ENCODE assay signal across 8 cellular contexts in the genomic region with DNA sequence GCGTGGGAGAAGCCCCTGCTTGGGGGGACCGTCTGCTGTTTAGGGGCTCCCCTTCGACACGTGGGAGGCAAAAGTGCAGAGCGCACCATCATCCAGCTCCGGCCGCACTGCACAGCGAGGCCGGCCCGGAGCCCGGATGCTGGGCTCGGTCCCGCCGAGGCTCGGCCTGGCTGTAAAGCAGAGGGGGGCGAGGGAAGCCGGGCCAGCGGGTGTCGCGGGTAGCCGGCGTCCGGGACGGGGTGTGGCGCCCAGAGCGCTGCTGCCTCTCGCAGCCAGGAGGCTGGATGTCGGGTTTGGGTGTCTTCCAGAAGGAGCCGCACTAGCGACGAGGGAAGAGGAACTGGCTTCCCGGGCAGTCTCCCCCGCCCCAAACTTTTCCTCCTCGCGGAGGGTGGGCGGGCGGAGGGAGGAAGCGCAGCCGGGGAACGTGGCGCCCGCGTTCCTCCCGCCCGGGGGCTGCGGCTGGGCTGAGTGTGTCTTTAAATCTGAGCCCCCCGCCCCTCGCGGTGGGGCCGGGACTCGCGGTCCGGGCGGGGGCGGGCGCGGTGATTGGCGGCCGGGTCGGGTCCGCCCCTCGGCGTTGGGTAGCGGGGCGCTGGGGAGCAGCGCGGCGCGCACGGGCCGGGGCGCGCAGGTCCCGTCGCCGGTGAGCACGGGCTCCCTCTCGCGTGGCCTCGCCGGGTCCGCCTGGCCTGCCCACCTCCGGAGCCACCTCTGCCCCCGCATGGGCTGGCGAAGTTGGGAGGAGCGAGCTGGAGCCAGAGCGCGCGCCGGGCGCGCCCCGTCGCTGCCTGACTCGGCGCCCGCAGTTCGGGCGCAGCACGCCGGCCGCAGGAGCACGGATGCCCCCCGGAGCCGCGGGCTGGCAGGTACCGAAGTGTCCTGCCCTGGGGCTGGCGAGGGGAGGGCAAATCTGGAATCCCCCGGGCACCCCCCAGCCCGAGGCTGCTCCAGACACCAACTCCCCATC. TPM values are rescaled to one million over a fixed set of nuclear protein-coding genes. Genes with fewer than 3 reads are reported as not detected.
DNase-seq lines count a peak whose midpoint lies in the region; ATAC-seq and TF ChIP-seq lines count a peak whose summit lies in the region.

A gene (plus strand): TSS at position 577 of the 970 bp plus-strand sequence. CDS start 47,185 bp downstream, outside the sequence.

- H3F3A ChIP-seq in MM.1S (ENCODE audit: insufficient read depth, low read length) = peaks cover 48% of the 10 kb centered on the region

- peak within 1 kb of the TSS; percentile 85 for H3K4me3 ChIP-seq in GM12875 (ENCODE audit: low read depth, low read length)
- H3K4me3 ChIP-seq in MM.1S (ENCODE audit: low read length) = peak within 1 kb of the TSS; percentile 98
- peak within 1 kb of the TSS; percentile 86 for H3K4me3 ChIP-seq in mesendoderm (ENCODE audit: low read length)

- H4K8ac ChIP-seq in mesendoderm (ENCODE audit: low read depth, low read length) = no peak within 1 kb of the TSS

- H3K27ac ChIP-seq in MM.1S (ENCODE audit: low read length) (peak within 1 kb of the TSS; percentile 94), mesendoderm (ENCODE audit: low read depth, low read length) (peak within 1 kb of the TSS; percentile 29)

- peak within 1 kb of the TSS; percentile 49 for H2AK5ac ChIP-seq in mesendoderm (ENCODE audit: low read length)

- no peaks in the 10 kb centered on the region for H3K36me3 ChIP-seq in MM.1S (replicated peaks; ENCODE audit: insufficient read depth, low read length)
- H3K36me3 ChIP-seq in mesendoderm (ENCODE audit: control insufficient read depth, insufficient read depth, low read length) = no peaks in the 10 kb centered on the region

- peak within 1 kb of the TSS; percentile 97 for H3K4me2 ChIP-seq in MM.1S (ENCODE audit: low read depth, low read length)
- peak within 1 kb of the TSS; percentile 97 for H3K4me2 ChIP-seq in mesendoderm (ENCODE audit: low read length)

- peak within 1 kb of the TSS; percentile 74 for H3K23ac ChIP-seq in mesendoderm (ENCODE audit: low read length)

- H3K9me2 ChIP-seq in MM.1S (replicated peaks; ENCODE audit: insufficient read depth, low read length) = no peaks in the 10 kb centered on the region

- H3K9ac ChIP-seq in MM.1S (ENCODE audit: low read length) (peak within 1 kb of the TSS; percentile 98), mesendoderm (ENCODE audit: low read length) (peak within 1 kb of the TSS; percentile 91)

- H3K27ac Mint-ChIP-seq in stimulated activated effector memory CD8-positive, alpha-beta T cell treated with anti-CD3 and anti-CD28 coated beads, Interleukin-12 subunit alpha, Interleukin-12 subunit beta, amount 100 ng/mL, for 72 hours = peak within 1 kb of the TSS; percentile 58

- no peak within 1 kb of the TSS for H4K5ac ChIP-seq in mesendoderm (ENCODE audit: low read length)

- peak within 1 kb of the TSS; percentile 55 for H2BK5ac ChIP-seq in mesendoderm (ENCODE audit: low read length)

- peaks cover 57% of the 10 kb centered on the region for H3K4me1 Mint-ChIP-seq in stimulated activated effector memory CD8-positive, alpha-beta T cell treated with anti-CD3 and anti-CD28 coated beads, Interleukin-12 subunit alpha, Interleukin-12 subunit beta, amount 100 ng/mL, for 72 hours

- H3K9me3 ChIP-seq in MM.1S (replicated peaks; ENCODE audit: insufficient read depth, low read length) = no peaks in the 10 kb centered on the region

- peak; percentile 49 for ATAC-seq in stimulated activated effector memory CD8-positive, alpha-beta T cell treated with anti-CD3 and anti-CD28 coated beads, Interleukin-12 subunit alpha, Interleukin-12 subunit beta, amount 100 ng/mL, for 72 hours
- no peak for ATAC-seq in HG02571 (IDR thresholded peaks at IDR 0.05; ENCODE audit: unreplicated experiment)

- no peaks in the 10 kb centered on the region for H4K20me1 ChIP-seq in MM.1S (ENCODE audit: insufficient read depth, low read length)

- H3K4me3 Mint-ChIP-seq in stimulated activated effector memory CD8-positive, alpha-beta T cell treated with anti-CD3 and anti-CD28 coated beads, Interleukin-12 subunit alpha, Interleukin-12 subunit beta, amount 100 ng/mL, for 72 hours = peak within 1 kb of the TSS; percentile 74

- H3K79me1 ChIP-seq in mesendoderm (ENCODE audit: low read length) = peaks cover 19% of the 10 kb centered on the region

- H3K79me2 ChIP-seq in MM.1S (ENCODE audit: low read length) (peaks cover 48% of the 10 kb centered on the region), mesendoderm (ENCODE audit: control insufficient read depth, insufficient read depth, low read length) (peaks cover 23% of the 10 kb centered on the region)

- peak within 1 kb of the TSS; percentile 0 for H3K18ac ChIP-seq in mesendoderm (ENCODE audit: low read length)

- H2BK120ac ChIP-seq in mesendoderm (ENCODE audit: low read depth, low read length) = no peak within 1 kb of the TSS

- peak within 1 kb of the TSS; percentile 96 for H3K56ac ChIP-seq in mesendoderm (ENCODE audit: low read length)

- H3K4ac ChIP-seq in mesendoderm (ENCODE audit: low read depth, low read length) = peak within 1 kb of the TSS; percentile 49

- peak within 1 kb of the TSS; percentile 70 for H2AFZ ChIP-seq in MM.1S (ENCODE audit: low read length)

- TF ChIP-seq CTCF in GM12875 (IDR thresholded peaks at IDR 0.05; ENCODE audit: borderline replicate concordance, insufficient read depth, low read depth, low read length) (no peak), MM.1S (IDR thresholded peaks at IDR 0.05; ENCODE audit: low read length) (no peak; the same call in 1 of the 2 replicates)

- WGBS in mesendoderm (ENCODE audit: extremely low coverage, insufficient coverage, low lambda C conversion rate) = no CpG with 5 or more reads among the region's 110 CpGs

- no peaks in the 10 kb centered on the region for H3K9me3 Mint-ChIP-seq in stimulated activated effector memory CD8-positive, alpha-beta T cell treated with anti-CD3 and anti-CD28 coated beads, Interleukin-12 subunit alpha, Interleukin-12 subunit beta, amount 100 ng/mL, for 72 hours

- H3K27me3 ChIP-seq in MM.1S (replicated peaks; ENCODE audit: insufficient read depth, low read length) = no peaks in the 10 kb centered on the region
- H3K27me3 ChIP-seq in mesendoderm (ENCODE audit: insufficient read depth, low read length, poor library complexity) = no peaks in the 10 kb centered on the region

- DNase-seq in MM.1S (peak; percentile 73), ecto neural progenitor cell (ENCODE audit: low spot score) (peak; percentile 79), mesendoderm (peak; percentile 86), HCEC 1CT (no peak)
- peak; percentile 25 for DNase-seq in activated CD4-positive, alpha-beta T cell treated with anti-CD3 and anti-CD28 coated beads, Interleukin-2, amount 50 U/mL, for 1 hour
- peak in 1 of 2 donors; percentile 65 for DNase-seq in stimulated activated effector memory CD8-positive, alpha-beta T cell treated with anti-CD3 and anti-CD28 coated beads, Interleukin-12 subunit alpha, Interleukin-12 subunit beta, amount 100 ng/mL, for 72 hours (ENCODE audit: low spot score in 2 of 2)

- H2BK15ac ChIP-seq in mesendoderm (replicated peaks; ENCODE audit: low read depth) = no peak within 1 kb of the TSS

- peaks cover 9% of the 10 kb centered on the region for H3K36me3 Mint-ChIP-seq in stimulated activated effector memory CD8-positive, alpha-beta T cell treated with anti-CD3 and anti-CD28 coated beads, Interleukin-12 subunit alpha, Interleukin-12 subunit beta, amount 100 ng/mL, for 72 hours

- H3K4me1 ChIP-seq in MM.1S (ENCODE audit: low read length) (peaks cover 34% of the 10 kb centered on the region), mesendoderm (ENCODE audit: control insufficient read depth, low read depth, low read length) (peaks cover 11% of the 10 kb centered on the region)

RNA-seq across cellular contexts. Expression of the gene that starts here (rescaled TPM):
- polyA plus RNA-seq in mesendoderm (2013, experiment 1 of 2) = 14.2 TPM
- polyA plus RNA-seq in mesendoderm (2013, experiment 2 of 2) = 14.9 TPM
